In the genomic region with DNA sequence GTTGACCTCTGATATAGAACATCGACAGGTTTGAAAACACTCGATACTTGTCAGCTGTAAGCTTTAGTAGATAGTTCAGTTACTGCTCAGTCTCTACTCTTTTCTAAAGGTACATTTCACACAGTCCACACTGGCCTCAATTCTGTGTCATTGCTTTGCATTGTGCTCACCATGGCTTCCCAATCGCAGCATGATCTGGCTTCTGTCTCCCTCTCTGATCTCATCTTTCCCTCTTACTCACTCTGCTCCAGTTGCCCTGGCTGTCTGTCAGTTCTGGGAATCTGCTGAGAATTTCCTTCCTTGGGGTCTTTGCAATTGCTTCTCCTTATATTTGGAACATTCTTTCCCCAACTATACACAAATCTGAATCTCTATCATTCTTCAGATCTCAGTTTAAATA, we compare ENCODE assay signal across 1 cellular context.
TF ChIP-seq lines count a peak whose summit lies in the region.

No MANE protein-coding gene starts in this region.

TF ChIP-seq in GM23338, 12 proteins besides CTCF, POLR2A, EP300 and RAD21 (continued from another document):
- TF ChIP-seq, protein P1, sequence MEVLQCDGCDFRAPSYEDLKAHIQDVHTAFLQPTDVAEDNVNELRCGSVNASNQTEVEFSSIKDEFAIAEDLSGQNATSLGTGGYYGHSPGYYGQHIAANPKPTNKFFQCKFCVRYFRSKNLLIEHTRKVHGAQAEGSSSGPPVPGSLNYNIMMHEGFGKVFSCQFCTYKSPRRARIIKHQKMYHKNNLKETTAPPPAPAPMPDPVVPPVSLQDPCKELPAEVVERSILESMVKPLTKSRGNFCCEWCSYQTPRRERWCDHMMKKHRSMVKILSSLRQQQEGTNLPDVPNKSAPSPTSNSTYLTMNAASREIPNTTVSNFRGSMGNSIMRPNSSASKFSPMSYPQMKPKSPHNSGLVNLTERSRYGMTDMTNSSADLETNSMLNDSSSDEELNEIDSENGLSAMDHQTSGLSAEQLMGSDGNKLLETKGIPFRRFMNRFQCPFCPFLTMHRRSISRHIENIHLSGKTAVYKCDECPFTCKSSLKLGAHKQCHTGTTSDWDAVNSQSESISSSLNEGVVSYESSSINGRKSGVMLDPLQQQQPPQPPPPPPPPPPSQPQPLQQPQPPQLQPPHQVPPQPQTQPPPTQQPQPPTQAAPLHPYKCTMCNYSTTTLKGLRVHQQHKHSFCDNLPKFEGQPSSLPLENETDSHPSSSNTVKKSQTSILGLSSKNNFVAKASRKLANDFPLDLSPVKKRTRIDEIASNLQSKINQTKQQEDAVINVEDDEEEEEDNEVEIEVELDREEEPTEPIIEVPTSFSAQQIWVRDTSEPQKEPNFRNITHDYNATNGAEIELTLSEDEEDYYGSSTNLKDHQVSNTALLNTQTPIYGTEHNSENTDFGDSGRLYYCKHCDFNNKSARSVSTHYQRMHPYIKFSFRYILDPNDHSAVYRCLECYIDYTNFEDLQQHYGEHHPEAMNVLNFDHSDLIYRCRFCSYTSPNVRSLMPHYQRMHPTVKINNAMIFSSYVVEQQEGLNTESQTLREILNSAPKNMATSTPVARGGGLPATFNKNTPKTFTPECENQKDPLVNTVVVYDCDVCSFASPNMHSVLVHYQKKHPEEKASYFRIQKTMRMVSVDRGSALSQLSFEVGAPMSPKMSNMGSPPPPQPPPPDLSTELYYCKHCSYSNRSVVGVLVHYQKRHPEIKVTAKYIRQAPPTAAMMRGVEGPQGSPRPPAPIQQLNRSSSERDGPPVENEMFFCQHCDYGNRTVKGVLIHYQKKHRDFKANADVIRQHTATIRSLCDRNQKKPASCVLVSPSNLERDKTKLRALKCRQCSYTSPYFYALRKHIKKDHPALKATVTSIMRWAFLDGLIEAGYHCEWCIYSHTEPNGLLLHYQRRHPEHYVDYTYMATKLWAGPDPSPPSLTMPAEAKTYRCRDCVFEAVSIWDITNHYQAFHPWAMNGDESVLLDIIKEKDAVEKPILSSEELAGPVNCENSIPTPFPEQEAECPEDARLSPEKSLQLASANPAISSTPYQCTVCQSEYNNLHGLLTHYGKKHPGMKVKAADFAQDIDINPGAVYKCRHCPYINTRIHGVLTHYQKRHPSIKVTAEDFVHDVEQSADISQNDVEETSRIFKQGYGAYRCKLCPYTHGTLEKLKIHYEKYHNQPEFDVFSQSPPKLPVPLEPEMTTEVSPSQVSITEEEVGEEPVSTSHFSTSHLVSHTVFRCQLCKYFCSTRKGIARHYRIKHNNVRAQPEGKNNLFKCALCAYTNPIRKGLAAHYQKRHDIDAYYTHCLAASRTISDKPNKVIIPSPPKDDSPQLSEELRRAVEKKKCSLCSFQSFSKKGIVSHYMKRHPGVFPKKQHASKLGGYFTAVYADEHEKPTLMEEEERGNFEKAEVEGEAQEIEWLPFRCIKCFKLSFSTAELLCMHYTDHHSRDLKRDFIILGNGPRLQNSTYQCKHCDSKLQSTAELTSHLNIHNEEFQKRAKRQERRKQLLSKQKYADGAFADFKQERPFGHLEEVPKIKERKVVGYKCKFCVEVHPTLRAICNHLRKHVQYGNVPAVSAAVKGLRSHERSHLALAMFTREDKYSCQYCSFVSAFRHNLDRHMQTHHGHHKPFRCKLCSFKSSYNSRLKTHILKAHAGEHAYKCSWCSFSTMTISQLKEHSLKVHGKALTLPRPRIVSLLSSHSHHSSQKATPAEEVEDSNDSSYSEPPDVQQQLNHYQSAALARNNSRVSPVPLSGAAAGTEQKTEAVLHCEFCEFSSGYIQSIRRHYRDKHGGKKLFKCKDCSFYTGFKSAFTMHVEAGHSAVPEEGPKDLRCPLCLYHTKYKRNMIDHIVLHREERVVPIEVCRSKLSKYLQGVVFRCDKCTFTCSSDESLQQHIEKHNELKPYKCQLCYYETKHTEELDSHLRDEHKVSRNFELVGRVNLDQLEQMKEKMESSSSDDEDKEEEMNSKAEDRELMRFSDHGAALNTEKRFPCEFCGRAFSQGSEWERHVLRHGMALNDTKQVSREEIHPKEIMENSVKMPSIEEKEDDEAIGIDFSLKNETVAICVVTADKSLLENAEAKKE (CRISPR knock-in tag; IDR thresholded peaks at IDR 0.05): no peak
- TF ChIP-seq STAT1 (IDR thresholded peaks at IDR 0.05; ENCODE audit: unreplicated experiment): no peak
- TF ChIP-seq, protein P2, sequence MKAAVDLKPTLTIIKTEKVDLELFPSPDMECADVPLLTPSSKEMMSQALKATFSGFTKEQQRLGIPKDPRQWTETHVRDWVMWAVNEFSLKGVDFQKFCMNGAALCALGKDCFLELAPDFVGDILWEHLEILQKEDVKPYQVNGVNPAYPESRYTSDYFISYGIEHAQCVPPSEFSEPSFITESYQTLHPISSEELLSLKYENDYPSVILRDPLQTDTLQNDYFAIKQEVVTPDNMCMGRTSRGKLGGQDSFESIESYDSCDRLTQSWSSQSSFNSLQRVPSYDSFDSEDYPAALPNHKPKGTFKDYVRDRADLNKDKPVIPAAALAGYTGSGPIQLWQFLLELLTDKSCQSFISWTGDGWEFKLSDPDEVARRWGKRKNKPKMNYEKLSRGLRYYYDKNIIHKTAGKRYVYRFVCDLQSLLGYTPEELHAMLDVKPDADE (IDR thresholded peaks at IDR 0.05): no peak
TF ChIP-seq in GM23338: peak in this region for 0.
